Comparison of ENCODE assay signal across 7 cellular contexts in the genomic region with DNA sequence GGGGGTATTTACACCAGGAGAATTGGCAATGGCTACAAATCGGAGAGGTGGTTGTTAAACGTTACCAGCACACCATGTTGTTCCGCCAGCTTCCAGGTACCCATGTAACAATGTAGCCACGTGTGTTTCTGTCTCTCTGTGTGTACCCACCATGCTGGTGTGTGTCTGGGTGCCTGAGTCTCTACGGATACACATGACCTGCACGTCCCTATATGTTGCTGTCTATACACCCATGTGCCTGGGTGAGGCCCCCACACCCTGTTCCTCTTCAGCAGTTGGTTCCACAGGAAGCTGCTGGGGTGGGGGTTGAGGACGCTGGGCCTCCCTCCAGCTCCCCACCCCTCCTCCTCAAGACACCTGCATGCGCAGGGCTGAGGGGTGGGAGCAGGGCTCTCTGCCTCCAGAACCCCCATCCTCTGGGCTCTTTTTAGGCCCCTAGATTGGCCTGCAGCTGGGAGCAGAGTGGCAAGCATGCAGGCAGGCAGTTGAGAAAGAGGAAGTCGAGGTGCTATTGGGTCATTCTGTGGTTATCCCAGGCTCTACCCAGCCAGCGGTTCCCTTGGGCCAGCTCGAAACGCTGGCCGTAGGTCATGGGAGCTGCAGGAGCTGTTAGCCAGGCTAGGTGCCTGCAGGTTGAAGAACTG. TPM values are rescaled to one million over a fixed set of nuclear protein-coding genes. Genes with fewer than 3 reads are reported as not detected.
DNase-seq lines count a peak whose midpoint lies in the region; ATAC-seq, FAIRE-seq and TF ChIP-seq lines count a peak whose summit lies in the region.

ARHGEF18 (plus strand) TSS at position 351 of the 644 bp plus-strand sequence. CDS start 13,954 bp downstream, outside the sequence.

- H3K9me1 ChIP-seq in endothelial cell of umbilical vein (replicated peaks; ENCODE audit: control insufficient read depth, extremely low read depth, insufficient read depth, low read length): no peaks in the 10 kb centered on the region

- no TSS peak for BruUV-seq in endothelial cell of umbilical vein (replicated peaks; lab: Mats Ljungman, UMichigan)

- H3K27me3 ChIP-seq in Karpas-422 (ENCODE audit: low read length): no peaks in the 10 kb centered on the region
- no peaks in the 10 kb centered on the region for H3K27me3 ChIP-seq in endothelial cell of umbilical vein (ENCODE audit: control insufficient read depth in 2 of 2, insufficient read depth in 2 of 2, low read length in 2 of 2)

- CTCF ChIA-PET in endothelial cell of umbilical vein (lab: Charles Lee): interaction anchor here (1.1 kb wide), 1 partner anchor 332 kb away, joined by 4 read pairs; the partner anchor contains the start of gene TRAPPC5

- intact Hi-C loops in endothelial cell of umbilical vein (cut with micrococcal nuclease): no loop called here

- H3K79me2 ChIP-seq in Karpas-422 (ENCODE audit: low read length) (no peaks in the 10 kb centered on the region), endothelial cell of umbilical vein (ENCODE audit: control insufficient read depth, insufficient read depth, low read length) (no peaks in the 10 kb centered on the region)

- TF ChIP-seq CTCF in endothelial cell of umbilical vein (IDR thresholded peaks at IDR 0.05; ENCODE audit: extremely low read depth in 1 of 2, insufficient read depth in 1 of 2, low read depth in 1 of 2, low read length in 2 of 2): no peak

- H4K20me1 ChIP-seq in Karpas-422 (ENCODE audit: insufficient read depth, low read depth, low read length): 0 out of 2 replicates have a peak, but pooled peaks cover 3% of the 10 kb centered on the region
- no peaks in the 10 kb centered on the region for H4K20me1 ChIP-seq in endothelial cell of umbilical vein (replicated peaks; ENCODE audit: control insufficient read depth, extremely low read depth, insufficient read depth, low read length)

- ATAC-seq in GM18870 (IDR thresholded peaks at IDR 0.05; ENCODE audit: unreplicated experiment) (no peak), HG02623 (IDR thresholded peaks at IDR 0.05; ENCODE audit: unreplicated experiment) (no peak)

- TF ChIP-seq POLR2A in endothelial cell of umbilical vein (IDR thresholded peaks at IDR 0.05; ENCODE audit: low read depth, low read length): no peak

- H3K27ac ChIP-seq in Karpas-422 (ENCODE audit: low read length) (no peak within 1 kb of the TSS), endothelial cell of umbilical vein (ENCODE audit: insufficient read depth, low read depth, low read length) (no peak within 1 kb of the TSS)

- DNase-seq in Karpas-422 (peak; percentile 66), endothelial cell of umbilical vein (ENCODE audit: low read depth, low spot score) (no peak), pons (ENCODE audit: low spot score) (peak; percentile 15), HCEC 1CT (no peak)
- DNase-seq in activated CD4-positive, alpha-beta T cell treated with anti-CD3 and anti-CD28 coated beads, Interleukin-2, amount 50 U/mL, for 1 hour: peak; percentile 63

- no peaks in the 10 kb centered on the region for H3K9me3 ChIP-seq in Karpas-422 (ENCODE audit: low read length)
- H3K9me3 ChIP-seq in endothelial cell of umbilical vein (replicated peaks; ENCODE audit: control insufficient read depth, insufficient read depth, low read length): no peaks in the 10 kb centered on the region

- H3K36me3 ChIP-seq in Karpas-422 (ENCODE audit: insufficient read depth, low read length) (no peaks in the 10 kb centered on the region), endothelial cell of umbilical vein (ENCODE audit: control insufficient read depth in 2 of 2, extremely low read depth in 1 of 2, insufficient read depth in 2 of 2, low read length in 2 of 2) (no peaks in the 10 kb centered on the region)

- H3K4me3 ChIP-seq in Karpas-422 (ENCODE audit: low read length): no peak within 1 kb of the TSS
- H3K4me3 ChIP-seq in endothelial cell of umbilical vein (replicated peaks in 1 of 3; ENCODE audit: insufficient read depth in 1 of 3, low read depth in 1 of 3, low read length in 3 of 3): no peak within 1 kb of the TSS

- peak within 1 kb of the TSS; percentile 35 for H3K4me2 ChIP-seq in Karpas-422 (ENCODE audit: low read depth, low read length, poor library complexity, severe bottlenecking)
- H3K4me2 ChIP-seq in endothelial cell of umbilical vein (ENCODE audit: insufficient read depth, low read length): no peak within 1 kb of the TSS

- H3K9me2 ChIP-seq in Karpas-422 (replicated peaks; ENCODE audit: insufficient read depth, low read length): no peaks in the 10 kb centered on the region

- FAIRE-seq in endothelial cell of umbilical vein (lab: Jason Lieb, UNC): no peak

- dilution Hi-C loops in endothelial cell of umbilical vein (cut with MboI; ENCODE audit: extremely low pct_ligation_motif_present, low sequenced_read_pairs): no loop called here

- peak within 1 kb of the TSS; percentile 18; the same call in 1 of the 2 replicates for H3K9ac ChIP-seq in Karpas-422 (ENCODE audit: low read length)
- H3K9ac ChIP-seq in endothelial cell of umbilical vein (replicated peaks; ENCODE audit: extremely low read depth, insufficient read depth, low read length): no peak within 1 kb of the TSS

- peaks cover 18% of the 10 kb centered on the region for H3K4me1 ChIP-seq in Karpas-422 (ENCODE audit: low read length)
- H3K4me1 ChIP-seq in endothelial cell of umbilical vein (ENCODE audit: control insufficient read depth, extremely low read depth, insufficient read depth, low read length): no peaks in the 10 kb centered on the region

- H2AFZ ChIP-seq in Karpas-422 (ENCODE audit: low read length): peak within 1 kb of the TSS; percentile 63
- H2AFZ ChIP-seq in endothelial cell of umbilical vein (ENCODE audit: low read depth, low read length): no peak within 1 kb of the TSS

- POLR2A ChIA-PET in endothelial cell of umbilical vein (lab: Charles Lee): no interaction called here

TF ChIP-seq in endothelial cell of umbilical vein, 7 proteins besides CTCF, POLR2A, EP300 and RAD21:
- TF ChIP-seq FOS (IDR thresholded peaks at IDR 0.05; ENCODE audit: borderline replicate concordance, insufficient read depth, low read length) (no peak), EZH2 (IDR thresholded peaks at IDR 0.05; ENCODE audit: borderline replicate concordance, low read depth, low read length, severe bottlenecking) (no peak), GATA2 (IDR thresholded peaks at IDR 0.05; ENCODE audit: insufficient read depth, insufficient read length, low read depth, low read length) (no peak), JUN (IDR thresholded peaks at IDR 0.05; ENCODE audit: borderline replicate concordance, insufficient read depth, insufficient read length, low read depth) (no peak)
- TF ChIP-seq, protein P1, sequence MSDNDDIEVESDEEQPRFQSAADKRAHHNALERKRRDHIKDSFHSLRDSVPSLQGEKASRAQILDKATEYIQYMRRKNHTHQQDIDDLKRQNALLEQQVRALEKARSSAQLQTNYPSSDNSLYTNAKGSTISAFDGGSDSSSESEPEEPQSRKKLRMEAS (IDR thresholded peaks at IDR 0.05; ENCODE audit: insufficient read depth, insufficient read length): no peak

RNA-seq across cellular contexts. Expression of gene ARHGEF18, which starts in this region (rescaled TPM):
- 9.4 and 21.8 TPM in 2 replicates for total RNA-seq in Karpas-422 (2014; rRNA removed; shearing (Covaris generic); ENCODE audit: low replicate concordance)
- total RNA-seq in endothelial cell of umbilical vein: 24.3 and 30.7 TPM in 2 replicates
- polyA plus RNA-seq in endothelial cell of umbilical vein: 10.5 and 12.1 TPM in 2 replicates
- 8.6 and 9.9 TPM in 2 replicates for polyA plus RNA-seq in endothelial cell of umbilical vein (2011; cell fraction: cytosol; rRNA removed)
- 21.2 and 22.8 TPM in 2 replicates for polyA plus RNA-seq in endothelial cell of umbilical vein (2011; cell fraction: nucleus; rRNA removed)
- polyA plus RNA-seq in endothelial cell of umbilical vein (2012): 17.2 and 25.3 TPM in 2 replicates
- polyA minus RNA-seq in endothelial cell of umbilical vein: 10.1 and 13.4 TPM in 2 replicates
- 11.0 TPM for polyA minus RNA-seq in endothelial cell of umbilical vein (2011; cell fraction: cytosol; rRNA and poly(A)+ RNA removed)
- 10.8 and 15.3 TPM in 2 replicates for polyA minus RNA-seq in endothelial cell of umbilical vein (2011; cell fraction: nucleus; rRNA and poly(A)+ RNA removed)

Comparison
In these comparisons a context has a peak if more than half of its experiments do, and no peak if none do; other contexts are left out.
1. DNase-seq: peak in Karpas-422 (single experiment), activated CD4-positive, alpha-beta T cell treated with anti-CD3 and anti-CD28 coated beads, Interleukin-2, amount 50 U/mL, for 1 hour (single experiment) and pons (single experiment); none in endothelial cell of umbilical vein (single experiment) and HCEC 1CT (single experiment).